In the genomic region with DNA sequence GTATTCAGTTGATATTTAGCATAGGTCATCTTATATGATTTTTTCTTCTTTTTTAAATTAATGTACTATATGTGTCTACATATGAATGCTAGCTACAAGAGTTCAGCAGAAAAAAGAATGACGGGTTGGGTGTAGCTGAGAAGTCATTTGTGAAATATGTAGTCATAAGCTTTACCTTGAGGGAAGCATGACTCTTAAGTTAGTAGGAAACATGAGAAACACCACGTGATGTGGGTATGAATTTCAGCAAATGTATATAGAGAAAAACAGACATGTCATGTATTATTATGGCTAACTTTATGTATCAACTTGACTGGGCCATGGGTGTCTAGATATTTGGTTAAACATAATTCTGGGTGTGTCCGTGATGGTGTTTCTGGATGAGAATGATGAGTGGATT, we compare ENCODE assay signal across 19 cellular contexts.
A peak's percentile ranks its signal among the peaks of the same experiment; 100 is the strongest.
DNase-seq lines count a peak whose midpoint lies in the region; ATAC-seq and TF ChIP-seq lines count a peak whose summit lies in the region.
"Had no signal": no experiment of that assay in that cellular context is flagged by ENCODE, and none has a peak within 500 bp of the region (broad histone marks: within the 10 kb centered on the region; RNA-seq: fewer than 3 reads in every experiment).

No MANE protein-coding gene starts in this region.

- no peak overlapping the region for H3K27ac Mint-ChIP-seq in stimulated activated naive CD8-positive, alpha-beta T cell treated with anti-CD3 and anti-CD28 coated beads, Interleukin-15, amount 100 ng/mL, for 72 hours
- H3K27ac Mint-ChIP-seq in dendritic cell treated with granulocyte-macrophage colony-stimulating factor and Interleukin-4, amounts not matched to agents 40 ng/mL and 50 ng/mL, for 4 days, result peak overlapping the region; percentile 14
- H3K27ac Mint-ChIP-seq in stimulated activated effector memory CD8-positive, alpha-beta T cell treated with anti-CD3 and anti-CD28 coated beads, Interleukin-12 subunit alpha, Interleukin-12 subunit beta, amount 100 ng/mL, for 72 hours, result peak overlapping the region; percentile 39
- H3K27ac Mint-ChIP-seq: B cell, H9 had no signal

- intact Hi-C loops in dendritic cell treated with granulocyte-macrophage colony-stimulating factor and Interleukin-4, amounts not matched to agents 40 ng/mL and 50 ng/mL, for 4 days (cut with micrococcal nuclease), result loop anchor here (5.0 kb wide), 1 partner anchor 40 kb away; no protein-coding TSS in a partner anchor
- intact Hi-C loops in mucosa of descending colon (cut with DNase I, micrococcal nuclease), result no loop called here

- H3K4me3 Mint-ChIP-seq in stimulated activated naive CD8-positive, alpha-beta T cell treated with anti-CD3 and anti-CD28 coated beads, Interleukin-15, amount 100 ng/mL, for 72 hours, result no peak overlapping the region
- H3K4me3 Mint-ChIP-seq in dendritic cell treated with granulocyte-macrophage colony-stimulating factor and Interleukin-4, amounts not matched to agents 40 ng/mL and 50 ng/mL, for 4 days, result no peak overlapping the region
- no peak overlapping the region for H3K4me3 Mint-ChIP-seq in stimulated activated effector memory CD8-positive, alpha-beta T cell treated with anti-CD3 and anti-CD28 coated beads, Interleukin-12 subunit alpha, Interleukin-12 subunit beta, amount 100 ng/mL, for 72 hours
- H3K4me3 Mint-ChIP-seq: B cell, H9 had no signal

- H3K4me3 ChIP-seq in mucosa of descending colon, result no peak overlapping the region
- H3K4me3 ChIP-seq: Peyer's patch had no signal

- no peaks in the 10 kb centered on the region for H3K27me3 Mint-ChIP-seq in stimulated activated naive CD8-positive, alpha-beta T cell treated with anti-CD3 and anti-CD28 coated beads, Interleukin-15, amount 100 ng/mL, for 72 hours
- no peaks in the 10 kb centered on the region for H3K27me3 Mint-ChIP-seq in dendritic cell treated with granulocyte-macrophage colony-stimulating factor and Interleukin-4, amounts not matched to agents 40 ng/mL and 50 ng/mL, for 4 days
- H3K27me3 Mint-ChIP-seq: B cell had no signal

- no peak for DNase-seq in stimulated activated naive CD8-positive, alpha-beta T cell treated with anti-CD3 and anti-CD28 coated beads, Interleukin-15, Interleukin-2, amounts not matched to agents 100 U/mL and 50 U/mL, for 24 hours
- DNase-seq in stimulated activated naive CD8-positive, alpha-beta T cell treated with anti-CD3 and anti-CD28 coated beads, Interleukin-15, amount 100 ng/mL, for 72 hours, result no peak
- DNase-seq in RWPE1 (ENCODE audit: low spot score) (peak; percentile 26), mucosa of descending colon (no peak)
- no peak for DNase-seq in stimulated activated effector memory CD8-positive, alpha-beta T cell treated with anti-CD3 and anti-CD28 coated beads, Interleukin-12 subunit alpha, Interleukin-12 subunit beta, amount 100 ng/mL, for 72 hours (ENCODE audit: low spot score in 2 of 2)
- DNase-seq in stimulated activated CD8-positive, alpha-beta memory T cell treated with anti-CD3 and anti-CD28 coated beads, Interleukin-4, amount 100 ng/mL, for 48 hours, result no peak
- DNase-seq: DMS 273 treated with DMSO at 0.1 percent for 48 hours, H9, Karpas-422, NCI-H1417 treated with DMSO at 0.1 percent for 48 hours, NCI-H2029, NCI-H2171 treated with DMSO at 0.1 percent for 48 hours, NCI-H510A, Peyer's patch, SHP77 treated with DMSO at 0.1 percent for 48 hours had no signal

- no peaks in the 10 kb centered on the region for H3K9me3 ChIP-seq in mucosa of descending colon
- H3K9me3 ChIP-seq: Peyer's patch had no signal

- POLR2A ChIA-PET in RWPE1 (lab: Yijun Ruan, JAX; ENCODE audit: low non-redundant PET), result interaction anchor here (0.5 kb wide), 1 partner anchor 33 kb away, joined by 7 read pairs; no protein-coding TSS in a partner anchor

- H3K27ac ChIP-seq in RWPE1, result no peak overlapping the region
- H3K27ac ChIP-seq: Peyer's patch had no signal

- H3K4me1 Mint-ChIP-seq in stimulated activated naive CD8-positive, alpha-beta T cell treated with anti-CD3 and anti-CD28 coated beads, Interleukin-15, amount 100 ng/mL, for 72 hours, result peaks cover 44% of the 10 kb centered on the region
- H3K4me1 Mint-ChIP-seq in dendritic cell treated with granulocyte-macrophage colony-stimulating factor and Interleukin-4, amounts not matched to agents 40 ng/mL and 50 ng/mL, for 4 days (ENCODE audit: low read depth), result peaks cover 56% of the 10 kb centered on the region
- peaks cover 53% of the 10 kb centered on the region for H3K4me1 Mint-ChIP-seq in stimulated activated effector memory CD8-positive, alpha-beta T cell treated with anti-CD3 and anti-CD28 coated beads, Interleukin-12 subunit alpha, Interleukin-12 subunit beta, amount 100 ng/mL, for 72 hours

- CTCF ChIA-PET in RWPE1 (lab: Yijun Ruan, JAX), result no interaction called here

- no peaks in the 10 kb centered on the region for H3K9me3 Mint-ChIP-seq in stimulated activated naive CD8-positive, alpha-beta T cell treated with anti-CD3 and anti-CD28 coated beads, Interleukin-15, amount 100 ng/mL, for 72 hours
- H3K9me3 Mint-ChIP-seq in dendritic cell treated with granulocyte-macrophage colony-stimulating factor and Interleukin-4, amounts not matched to agents 40 ng/mL and 50 ng/mL, for 4 days, result peaks cover 8% of the 10 kb centered on the region
- H3K9me3 Mint-ChIP-seq in stimulated activated effector memory CD8-positive, alpha-beta T cell treated with anti-CD3 and anti-CD28 coated beads, Interleukin-12 subunit alpha, Interleukin-12 subunit beta, amount 100 ng/mL, for 72 hours, result no peaks in the 10 kb centered on the region
- H3K9me3 Mint-ChIP-seq: H9 had no signal

- TF ChIP-seq POLR2A in GM18505 (IDR thresholded peaks at IDR 0.05; ENCODE audit: borderline replicate concordance, extremely low read depth, insufficient read depth, insufficient read length), result no peak

- ATAC-seq in stimulated activated naive CD8-positive, alpha-beta T cell treated with anti-CD3 and anti-CD28 coated beads, Interleukin-15, Interleukin-2, amounts not matched to agents 100 U/mL and 50 U/mL, for 24 hours, result peak; percentile 37
- no peak for ATAC-seq in stimulated activated naive CD8-positive, alpha-beta T cell treated with anti-CD3 and anti-CD28 coated beads, Interleukin-15, amount 100 ng/mL, for 72 hours
- peak; percentile 74 for ATAC-seq in stimulated activated effector memory CD8-positive, alpha-beta T cell treated with anti-CD3 and anti-CD28 coated beads, Interleukin-12 subunit alpha, Interleukin-12 subunit beta, amount 100 ng/mL, for 72 hours
- ATAC-seq in GM18505 (IDR thresholded peaks at IDR 0.05; ENCODE audit: unreplicated experiment) (no peak), mucosa of descending colon (no peak)
- ATAC-seq: HepG2 had no signal

- H3K4me1 ChIP-seq in mucosa of descending colon (ENCODE audit: low read depth), result no peaks in the 10 kb centered on the region
- H3K4me1 ChIP-seq: Peyer's patch had no signal

- H3K36me3 ChIP-seq in mucosa of descending colon (ENCODE audit: low read depth), result no peaks in the 10 kb centered on the region
- H3K36me3 ChIP-seq: Peyer's patch had no signal

- no peak for TF ChIP-seq CTCF in RWPE1 (conservative IDR thresholded peaks at IDR 0.05; ENCODE audit: low read depth)
- TF ChIP-seq CTCF in mucosa of descending colon (IDR thresholded peaks at IDR 0.05), result no peak

- H3K36me3 Mint-ChIP-seq in dendritic cell treated with granulocyte-macrophage colony-stimulating factor and Interleukin-4, amounts not matched to agents 40 ng/mL and 50 ng/mL, for 4 days (ENCODE audit: low read depth), result peaks cover 6% of the 10 kb centered on the region
- no peaks in the 10 kb centered on the region for H3K36me3 Mint-ChIP-seq in stimulated activated effector memory CD8-positive, alpha-beta T cell treated with anti-CD3 and anti-CD28 coated beads, Interleukin-12 subunit alpha, Interleukin-12 subunit beta, amount 100 ng/mL, for 72 hours

Comparison
In these comparisons a context has a peak if more than half of its experiments do, and no peak if none do; other contexts are left out.
1. ATAC-seq: peak in stimulated activated naive CD8-positive, alpha-beta T cell treated with anti-CD3 and anti-CD28 coated beads, Interleukin-15, Interleukin-2, amounts not matched to agents 100 U/mL and 50 U/mL, for 24 hours (single experiment) and stimulated activated effector memory CD8-positive, alpha-beta T cell treated with anti-CD3 and anti-CD28 coated beads, Interleukin-12 subunit alpha, Interleukin-12 subunit beta, amount 100 ng/mL, for 72 hours (single experiment); none in stimulated activated naive CD8-positive, alpha-beta T cell treated with anti-CD3 and anti-CD28 coated beads, Interleukin-15, amount 100 ng/mL, for 72 hours (single experiment), GM18505 (single experiment) and mucosa of descending colon (single experiment).
2. H3K27ac Mint-ChIP-seq: peak in dendritic cell treated with granulocyte-macrophage colony-stimulating factor and Interleukin-4, amounts not matched to agents 40 ng/mL and 50 ng/mL, for 4 days (single experiment) and stimulated activated effector memory CD8-positive, alpha-beta T cell treated with anti-CD3 and anti-CD28 coated beads, Interleukin-12 subunit alpha, Interleukin-12 subunit beta, amount 100 ng/mL, for 72 hours (single experiment); none in stimulated activated naive CD8-positive, alpha-beta T cell treated with anti-CD3 and anti-CD28 coated beads, Interleukin-15, amount 100 ng/mL, for 72 hours (0 of 2).